ENCODE assay signal across 8 cellular contexts in the genomic region with DNA sequence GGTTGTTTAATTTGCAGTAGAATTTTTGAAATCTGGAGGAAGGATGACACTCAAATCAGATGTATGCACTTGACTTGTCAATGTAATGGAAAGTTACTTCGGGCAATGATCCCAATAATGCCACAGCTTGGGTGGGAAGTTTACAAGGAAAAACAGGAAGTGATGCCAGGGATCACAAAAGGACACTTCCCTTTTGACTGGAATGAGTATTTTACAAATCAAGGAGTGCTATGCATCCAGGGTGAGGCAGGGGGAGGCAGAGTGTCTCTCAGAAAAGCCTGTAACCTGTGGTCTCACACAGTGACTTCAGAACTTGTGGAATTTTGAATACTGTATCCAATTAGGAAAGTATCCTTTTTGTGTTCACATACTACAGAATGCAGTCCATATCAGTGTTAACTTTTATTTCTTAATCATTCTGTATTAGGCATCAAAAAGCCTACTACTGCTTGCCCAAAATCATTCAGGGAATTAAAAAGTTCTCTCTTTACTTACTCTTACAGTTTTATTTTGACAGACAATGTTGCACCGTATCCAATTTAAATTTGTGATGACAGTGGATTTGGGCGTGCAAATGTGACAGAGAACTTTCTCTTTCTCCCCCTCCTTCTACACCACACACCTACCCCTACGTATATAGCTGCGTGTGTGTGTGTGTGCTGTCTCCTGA.
DNase-seq lines count a peak whose midpoint lies in the region; ATAC-seq and TF ChIP-seq lines count a peak whose summit lies in the region.

No MANE protein-coding gene starts in this region.

- H3K27ac ChIP-seq in adrenal gland = no peak overlapping the region
- no peak overlapping the region for H3K27ac ChIP-seq in upper lobe of right lung

- H3K27me3 ChIP-seq in adrenal gland (no peaks in the 10 kb centered on the region), upper lobe of right lung (no peaks in the 10 kb centered on the region)

- H3K4me3 ChIP-seq in adrenal gland (no peak overlapping the region), upper lobe of right lung (no peak overlapping the region)

- DNase-seq in D341Med (ENCODE audit: low spot score) (peak; percentile 66), LHCN-M2 (ENCODE audit: low read depth) (peak; percentile 69), adrenal gland (peak in 5 of 7 donors; percentile 9 to 62 (median 31)), iris pigment epithelial cell (ENCODE audit: low read depth) (peak; percentile 73), upper lobe of right lung (no peak), posterior cingulate gyrus (no peak)

- H3K4me1 ChIP-seq in adrenal gland (replicated peaks in 1 of 2) (no peaks in the 10 kb centered on the region), upper lobe of right lung (no peaks in the 10 kb centered on the region)

- TF ChIP-seq POLR2A in adrenal gland (IDR thresholded peaks at IDR 0.05) = no peak

- peak in 4 of 6 experiments; percentile 31 to 41 (median 38) for TF ChIP-seq CTCF in adrenal gland (IDR thresholded peaks at IDR 0.05)
- TF ChIP-seq CTCF in upper lobe of right lung (IDR thresholded peaks at IDR 0.05) = peak; percentile 71

- ATAC-seq in upper lobe of right lung (peak; percentile 89), GM21528 (IDR thresholded peaks at IDR 0.05; ENCODE audit: low FRiP score, unreplicated experiment) (no peak), HG03378 (IDR thresholded peaks at IDR 0.05; ENCODE audit: unreplicated experiment) (no peak)

- H3K9me3 ChIP-seq in adrenal gland (replicated peaks in 1 of 3) (no peaks in the 10 kb centered on the region), upper lobe of right lung (no peaks in the 10 kb centered on the region)

- WGBS in adrenal gland, 4 donors = 55 to 71% (median 68%) methylated on average over 5 of the region's 5 CpGs

- H3K36me3 ChIP-seq in adrenal gland (replicated peaks in 1 of 2) = no peaks in the 10 kb centered on the region
- no peaks in the 10 kb centered on the region for H3K36me3 ChIP-seq in upper lobe of right lung

- intact Hi-C loops in adrenal gland (cut with DNase I) (no loop called here), upper lobe of right lung (cut with DNase I) (no loop called here), posterior cingulate gyrus (cut with DNase I) (no loop called here)

Comparison
In these comparisons a context has a peak if more than half of its experiments do, and no peak if none do; other contexts are left out.
1. DNase-seq: peak in D341Med (single experiment), LHCN-M2 (single experiment), adrenal gland (5 of 7) and iris pigment epithelial cell (single experiment); none in upper lobe of right lung (single experiment) and posterior cingulate gyrus (0 of 10).